In genomic region chrX:44850891-44851290, GRCh38 we compare ENCODE assay signal across 25 cellular contexts. TPM values are rescaled to one million over a fixed set of nuclear protein-coding genes. Genes with fewer than 3 reads are reported as not detected.
"Had no signal": no experiment of that assay in that cellular context is flagged by ENCODE, and none has a peak within 500 bp of the region (broad histone marks: within the 10 kb centered on the region; RNA-seq: fewer than 3 reads in every experiment).

No MANE protein-coding gene starts in this region.

RNA-seq across cellular contexts. Expression of gene DUSP21, which starts 7.1 kb away (rescaled TPM):
- total RNA-seq: kidney; left ventricle myocardium inferior; lower leg skin; lung; mesenteric fat pad; mucosa of descending colon; myocyte; naive thymus-derived CD4-positive, alpha-beta T cell; natural killer cell treated with Interleukin-12 subunit alpha and Interleukin-12 subunit beta and Interleukin-15 and Interleukin-18, amount 100 ng/mL, for 72 hours; omental fat pad; ovary; progenitor cell of endocrine pancreas; pulmonary artery endothelial cell; renal cortical epithelial cell; right atrium auricular region; right lobe of liver; skeletal muscle tissue; smooth muscle cell; temporal lobe; tibial nerve; ureter; uterus had no signal
- polyA plus RNA-seq: immature natural killer cell; lung; naive thymus-derived CD4-positive, alpha-beta T cell; neural cell; ovary; smooth muscle cell; thymus had no signal
